Comparison of ENCODE assay signal across 15 cellular contexts in the genomic region with DNA sequence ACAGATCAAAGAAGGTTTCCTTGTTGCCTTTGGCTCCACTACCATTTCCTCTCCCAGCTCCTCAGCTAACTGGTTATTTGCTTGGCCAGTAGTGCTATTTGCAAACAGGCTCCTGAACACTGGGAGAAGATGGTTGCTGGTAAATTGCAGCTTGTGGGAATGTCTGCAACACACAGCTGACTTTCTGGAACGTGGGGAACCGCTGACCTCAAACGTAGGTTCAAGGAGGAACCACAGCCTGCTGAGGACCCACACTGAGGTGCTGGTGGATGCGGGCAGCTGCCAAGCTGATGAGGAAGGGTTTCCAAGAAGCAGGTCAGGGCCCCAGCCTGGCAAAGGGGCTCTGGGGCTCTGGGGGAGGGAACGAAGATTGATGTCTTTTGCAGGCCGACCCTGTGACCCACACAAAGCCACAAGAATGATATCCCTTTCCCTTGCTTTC. TPM values are rescaled to one million over a fixed set of nuclear protein-coding genes. Genes with fewer than 3 reads are reported as not detected.
DNase-seq lines count a peak whose midpoint lies in the region; ATAC-seq and TF ChIP-seq lines count a peak whose summit lies in the region.
"Had no signal": no experiment of that assay in that cellular context is flagged by ENCODE, and none has a peak within 500 bp of the region (broad histone marks: within the 10 kb centered on the region; RNA-seq: fewer than 3 reads in every experiment).

No MANE protein-coding gene starts in this region.

- no peaks in the 10 kb centered on the region for H3K4me1 Mint-ChIP-seq in natural killer cell treated with Interleukin-12 subunit alpha and Interleukin-12 subunit beta and Interleukin-15 and Interleukin-18, amount 100 ng/mL, for 72 hours (ENCODE audit: low read depth in 2 of 2)

- TF ChIP-seq CTCF in AG09309 (IDR thresholded peaks at IDR 0.05; ENCODE audit: control insufficient read depth, insufficient read depth, low read depth, low read length, missing control alignments) = no peak
- no peak for TF ChIP-seq CTCF in astrocyte of the spinal cord (IDR thresholded peaks at IDR 0.05; ENCODE audit: low read depth, low read length)

- H3K4me3 ChIP-seq in AG09309 (ENCODE audit: control insufficient read depth, low read depth, low read length) (no peak overlapping the region), astrocyte of the spinal cord (ENCODE audit: low read depth, low read length) (no peak overlapping the region)
- H3K4me3 ChIP-seq: psoas muscle, thyroid gland had no signal

- DNase-seq in AG09309 (ENCODE audit: low read depth) (peak; percentile 28), KBM-7 (peak; percentile 42), astrocyte of the spinal cord (ENCODE audit: low read depth, low spot score) (peak; percentile 94), left kidney (ENCODE audit: low read depth, low spot score) (peak; percentile 69), NOMO-1 (lab: John Stamatoyannopoulos, UW; ENCODE audit: unreplicated experiment in 2 of 2) (no peak)
- DNase-seq in natural killer cell treated with Interleukin-12 subunit alpha and Interleukin-12 subunit beta and Interleukin-15 and Interleukin-18, amount 100 ng/mL, for 72 hours (ENCODE audit: low spot score) = no peak
- DNase-seq: activated CD4-positive, CD25-positive, alpha-beta regulatory T cell treated with anti-CD3 and anti-CD28 coated beads, Interleukin-2, amount 50 U/mL, for 72 hours; activated CD8-positive, alpha-beta memory T cell treated with anti-CD3 and anti-CD28 coated beads, Interleukin-2, amount 50 U/mL, for 4 hours; NCI-H446; psoas muscle; thyroid gland had no signal

- in situ Hi-C loops in KBM-7 (cut with MboI; ENCODE audit: low pct_unique_long_range_greater_than_20kb, low sequenced_read_pairs) = no loop called here
- in situ Hi-C loops in astrocyte of the spinal cord (cut with HindIII; ENCODE audit: low sequenced_read_pairs) = no loop called here

- peaks cover 13 to 21% of the 10 kb centered on the region in 2 donors for H3K27me3 Mint-ChIP-seq in natural killer cell treated with Interleukin-12 subunit alpha and Interleukin-12 subunit beta and Interleukin-15 and Interleukin-18, amount 100 ng/mL, for 72 hours

- no peaks in the 10 kb centered on the region for H3K36me3 Mint-ChIP-seq in natural killer cell treated with Interleukin-12 subunit alpha and Interleukin-12 subunit beta and Interleukin-15 and Interleukin-18, amount 100 ng/mL, for 72 hours
- H3K36me3 Mint-ChIP-seq: activated naive CD4-positive, alpha-beta T cell treated with anti-CD3 and anti-CD28 coated beads, Interleukin-2, amount 50 U/mL, for 72 hours had no signal

- no peak overlapping the region for H3K27ac Mint-ChIP-seq in natural killer cell treated with Interleukin-12 subunit alpha and Interleukin-12 subunit beta and Interleukin-15 and Interleukin-18, amount 100 ng/mL, for 72 hours
- H3K27ac Mint-ChIP-seq: activated naive CD4-positive, alpha-beta T cell treated with anti-CD3 and anti-CD28 coated beads, Interleukin-2, amount 50 U/mL, for 72 hours; dendritic cell treated with granulocyte-macrophage colony-stimulating factor and Interleukin-4, amounts not matched to agents 40 ng/mL and 50 ng/mL, for 4 days had no signal

- ATAC-seq in HG02981 (IDR thresholded peaks at IDR 0.05; ENCODE audit: unreplicated experiment) (no peak), HG03045 (IDR thresholded peaks at IDR 0.05; ENCODE audit: unreplicated experiment) (no peak)
- ATAC-seq in natural killer cell treated with Interleukin-12 subunit alpha and Interleukin-12 subunit beta and Interleukin-15 and Interleukin-18, amount 100 ng/mL, for 72 hours = no peak
- ATAC-seq: activated naive CD4-positive, alpha-beta T cell treated with anti-CD3 and anti-CD28 coated beads, Interleukin-2, amount 50 U/mL, for 72 hours; psoas muscle had no signal

- H3K4me3 Mint-ChIP-seq in natural killer cell treated with Interleukin-12 subunit alpha and Interleukin-12 subunit beta and Interleukin-15 and Interleukin-18, amount 100 ng/mL, for 72 hours = no peak overlapping the region
- H3K4me3 Mint-ChIP-seq: dendritic cell treated with granulocyte-macrophage colony-stimulating factor and Interleukin-4, amounts not matched to agents 40 ng/mL and 50 ng/mL, for 4 days had no signal

- H3K9me3 Mint-ChIP-seq in natural killer cell treated with Interleukin-12 subunit alpha and Interleukin-12 subunit beta and Interleukin-15 and Interleukin-18, amount 100 ng/mL, for 72 hours = no peaks in the 10 kb centered on the region
- H3K9me3 Mint-ChIP-seq: activated naive CD4-positive, alpha-beta T cell treated with anti-CD3 and anti-CD28 coated beads, Interleukin-2, amount 50 U/mL, for 72 hours; dendritic cell treated with granulocyte-macrophage colony-stimulating factor and Interleukin-4, amounts not matched to agents 40 ng/mL and 50 ng/mL, for 4 days had no signal

RNA-seq across cellular contexts. Expression of gene GNG4, which starts 24.8 kb away (rescaled TPM):
- under 1 TPM in 1 of 2 donors, not detected in 1; 0.19 TPM for total RNA-seq in natural killer cell treated with Interleukin-12 subunit alpha and Interleukin-12 subunit beta and Interleukin-15 and Interleukin-18, amount 100 ng/mL, for 72 hours
- total RNA-seq: psoas muscle had no signal

Comparison
In these comparisons a context has a peak if more than half of its experiments do, and no peak if none do; other contexts are left out.
1. DNase-seq: peak in AG09309 (single experiment), KBM-7 (single experiment), astrocyte of the spinal cord (single experiment) and left kidney (single experiment); none in natural killer cell treated with Interleukin-12 subunit alpha and Interleukin-12 subunit beta and Interleukin-15 and Interleukin-18, amount 100 ng/mL, for 72 hours (single experiment) and NOMO-1 (0 of 2).